In genomic region chr14:73913256-73913655, GRCh38 we compare ENCODE assay signal across 24 cellular contexts. TPM values are rescaled to one million over a fixed set of nuclear protein-coding genes. Genes with fewer than 3 reads are reported as not detected.
A peak's percentile ranks its signal among the peaks of the same experiment; 100 is the strongest.
DNase-seq lines count a peak whose midpoint lies in the region; ATAC-seq and TF ChIP-seq lines count a peak whose summit lies in the region.
"Had no signal": no experiment of that assay in that cellular context is flagged by ENCODE, and none has a peak within 500 bp of the region (broad histone marks: within the 10 kb centered on the region; RNA-seq: fewer than 3 reads in every experiment).

No MANE protein-coding gene starts in this region.

- H3K4me3 ChIP-seq in AG04450 (ENCODE audit: low read depth, low read length): no peak overlapping the region
- no peak overlapping the region for H3K4me3 ChIP-seq in adrenal gland
- H3K4me3 ChIP-seq in H7 (ENCODE audit: insufficient read depth, low read depth, low read length): no peak overlapping the region
- H3K4me3 ChIP-seq: HAP-1 had no signal

- H3K4me3 Mint-ChIP-seq in chondrocyte (ENCODE audit: unreplicated experiment): no peak overlapping the region

- WGBS in adrenal gland, 4 donors: 36 to 47% (median 40%) methylated on average over 3 of the region's 3 CpGs

- H3K36me3 ChIP-seq in adrenal gland (replicated peaks in 1 of 2): peaks cover 0 to 33% of the 10 kb centered on the region in 2 donors
- peaks cover 9% of the 10 kb centered on the region for H3K36me3 ChIP-seq in H7 (replicated peaks; ENCODE audit: control insufficient read depth, insufficient read depth, low read length)

- H3K27ac ChIP-seq in AG04450 (ENCODE audit: low read depth, low read length) (peak overlapping the region; percentile 31), adrenal gland (peak overlapping the region in 4 of 5 donors; percentile 3 to 62 (median 8)), foreskin keratinocyte (no peak overlapping the region)
- H3K27ac ChIP-seq: RWPE1 had no signal

- H3K4me1 ChIP-seq in adrenal gland (replicated peaks in 1 of 2) (peaks cover 11 to 50% of the 10 kb centered on the region in 2 donors), foreskin keratinocyte (no peaks in the 10 kb centered on the region)
- H3K4me1 ChIP-seq: BE2C, HAP-1 had no signal

- H3K36me3 Mint-ChIP-seq in chondrocyte (ENCODE audit: low read depth): peaks cover 29% of the 10 kb centered on the region

- H3K9me3 Mint-ChIP-seq in chondrocyte (ENCODE audit: low read depth): no peaks in the 10 kb centered on the region

- no peaks in the 10 kb centered on the region for H3K27me3 Mint-ChIP-seq in chondrocyte (ENCODE audit: low read depth)

- POLR2A ChIA-PET in AG04450 (lab: Yijun Ruan, JAX): interaction anchor here (0.7 kb wide), 1 partner anchor 42 kb away, joined by 3 read pairs; no protein-coding TSS in a partner anchor

- no peak for DNase-seq in AG04450 (ENCODE audit: low read depth, low spot score)
- DNase-seq in adrenal gland: peak in 2 of 7 donors; percentile 31 to 40
- no peak for DNase-seq in chondrocyte (ENCODE audit: low spot score)
- peak; percentile 3 for DNase-seq in left kidney (ENCODE audit: low read depth, low spot score)
- DNase-seq in foreskin keratinocyte: no peak
- DNase-seq in H7: no peak
- DNase-seq: BE2C; DMS53; EL; GF-D8; KBM-7; MM.1S; NCI-H1048; NCI-H1436; NCI-H1930; NCI-H345; NCI-H524; NCI-H774; NK-92 treated with Interleukin-12 subunit alpha and Interleukin-12 subunit beta, amount 100 ng/mL, for 24 hours; SHP77 treated with DMSO at 0.1 percent for 48 hours; SK-N-SH had no signal

- TF ChIP-seq POLR2A in adrenal gland (IDR thresholded peaks at IDR 0.05): no peak

- H3K9me3 ChIP-seq in AG04450 (ENCODE audit: control insufficient read depth, insufficient read depth, low read length) (peaks cover 5% of the 10 kb centered on the region; the same call in 1 of the 2 replicates), adrenal gland (replicated peaks in 1 of 3) (no peaks in the 10 kb centered on the region)
- H3K9me3 ChIP-seq: BE2C, HAP-1, SK-N-SH had no signal

- ATAC-seq in foreskin keratinocyte (no peak), GM21381 (IDR thresholded peaks at IDR 0.05; ENCODE audit: unreplicated experiment) (no peak)

- no peak for TF ChIP-seq CTCF in AG04450 (IDR thresholded peaks at IDR 0.05; ENCODE audit: low read depth, low read length)
- no peak for TF ChIP-seq CTCF in adrenal gland (IDR thresholded peaks at IDR 0.05)
- no peak for TF ChIP-seq CTCF in chondrocyte (IDR thresholded peaks at IDR 0.05)
- TF ChIP-seq CTCF in foreskin keratinocyte (conservative IDR thresholded peaks at IDR 0.05): no peak

- H3K27me3 ChIP-seq in AG04450 (ENCODE audit: control insufficient read depth, insufficient read depth, low read length): no peaks in the 10 kb centered on the region
- no peaks in the 10 kb centered on the region for H3K27me3 ChIP-seq in adrenal gland
- H3K27me3 ChIP-seq in foreskin keratinocyte: no peaks in the 10 kb centered on the region
- no peaks in the 10 kb centered on the region for H3K27me3 ChIP-seq in H7 (ENCODE audit: control insufficient read depth, insufficient read depth, low read length)
- H3K27me3 ChIP-seq: BE2C had no signal

- intact Hi-C loops in adrenal gland (cut with DNase I): no loop called here

- CTCF ChIA-PET in AG04450 (lab: Charles Lee): interaction anchor here (0.8 kb wide), 1 partner anchor 135 kb away, joined by 3 read pairs; no protein-coding TSS in a partner anchor

- peaks cover 27% of the 10 kb centered on the region for H3K4me1 Mint-ChIP-seq in chondrocyte (ENCODE audit: low read depth)

- H3K27ac Mint-ChIP-seq in chondrocyte (ENCODE audit: unreplicated experiment): peak overlapping the region; percentile 87

RNA-seq across cellular contexts. Expression of gene ZNF410, which starts 26.6 kb away (rescaled TPM):
- 54.5 and 55.3 TPM in 2 replicates for polyA plus RNA-seq in AG04450 (2011; rRNA removed)
- polyA minus RNA-seq in AG04450 (2011; rRNA and poly(A)+ RNA removed): 41.0 and 51.4 TPM in 2 replicates
- total RNA-seq in adrenal gland: 10 to 100 TPM; 30.6 to 69.1 (median 56.8) TPM
- polyA plus RNA-seq in adrenal gland: 10 to 100 TPM; 49.8 to 57.8 (median 52.0) TPM
- 34.8 to 40.1 TPM (median 39.7 TPM) in 3 replicates for total RNA-seq in chondrocyte
- total RNA-seq in foreskin keratinocyte: 57.9 and 68.5 TPM in 2 replicates
- polyA plus RNA-seq in foreskin keratinocyte: 42.6 and 43.7 TPM in 2 replicates
- 27.2 and 31.0 TPM in 2 replicates for total RNA-seq in H7 (2014; rRNA removed; shearing (Covaris generic))

RNA-seq across cellular contexts. Expression of gene FAM161B, which starts 36.6 kb away (rescaled TPM):
- polyA plus RNA-seq in AG04450 (2011; rRNA removed) (2.6 and 2.8 TPM in 2 replicates), adrenal gland (10 to 100 TPM in 1 of 3 donors, 1 to 10 TPM in 2; 4.1 to 11.1 (median 5.2) TPM), foreskin keratinocyte (0.93 and 0.97 TPM in 2 replicates)
- polyA minus RNA-seq in AG04450 (2011; rRNA and poly(A)+ RNA removed): 2.0 and 2.1 TPM in 2 replicates
- total RNA-seq in adrenal gland (10 to 100 TPM in 6 of 8 donors, 1 to 10 TPM in 2; 7.2 to 25.2 (median 12.8) TPM), chondrocyte (5.5 to 5.9 TPM (median 5.8 TPM) in 3 replicates), foreskin keratinocyte (1.6 and 2.2 TPM in 2 replicates)
- 0.45 and 0.48 TPM in 2 replicates for total RNA-seq in H7 (2014; rRNA removed; shearing (Covaris generic))

RNA-seq across cellular contexts. Expression of gene COQ6, which starts 36.8 kb away (rescaled TPM):
- 25.9 and 28.5 TPM in 2 replicates for polyA plus RNA-seq in AG04450 (2011; rRNA removed)
- 13.4 and 16.0 TPM in 2 replicates for polyA minus RNA-seq in AG04450 (2011; rRNA and poly(A)+ RNA removed)
- total RNA-seq in adrenal gland: 100 to 1,000 TPM in 1 of 8 donors, 10 to 100 TPM in 7; 51.1 to 144 (median 70.1) TPM
- 10 to 100 TPM; 37.4 to 63.7 (median 54.2) TPM for polyA plus RNA-seq in adrenal gland
- total RNA-seq in chondrocyte: 16.6 to 25.9 TPM (median 18.4 TPM) in 3 replicates
- total RNA-seq in foreskin keratinocyte: 18.4 and 20.6 TPM in 2 replicates
- polyA plus RNA-seq in foreskin keratinocyte: 21.6 and 22.6 TPM in 2 replicates
- total RNA-seq in H7 (2014; rRNA removed; shearing (Covaris generic)): 11.3 and 17.1 TPM in 2 replicates
